ENCODE assay signal across 11 cellular contexts in genomic region chr3:165805834-165806561, GRCh38. TPM values are rescaled to one million over a fixed set of nuclear protein-coding genes. Genes with fewer than 3 reads are reported as not detected.
DNase-seq lines count a peak whose midpoint lies in the region; ATAC-seq and TF ChIP-seq lines count a peak whose summit lies in the region.
"Had no signal": no experiment of that assay in that cellular context is flagged by ENCODE, and none has a peak within 500 bp of the region (broad histone marks: within the 10 kb centered on the region; RNA-seq: fewer than 3 reads in every experiment).

No MANE protein-coding gene starts in this region.

- H3K9me3 ChIP-seq in AG04450 (ENCODE audit: control insufficient read depth, insufficient read depth, low read length) (no peaks in the 10 kb centered on the region), trophoblast cell (ENCODE audit: insufficient read depth, low read depth, low read length) (no peaks in the 10 kb centered on the region)
- H3K9me3 ChIP-seq: BLaER1 had no signal

- H3K18ac ChIP-seq in trophoblast cell (ENCODE audit: low read length) = no peak overlapping the region

- H2BK5ac ChIP-seq in trophoblast cell (ENCODE audit: low read depth, low read length, poor library complexity) = no peak overlapping the region

- CTCF ChIA-PET in AG04450 (lab: Charles Lee) = interaction anchor here (0.5 to 1.2 kb wide), 2 partner anchors 13 to 49 kb away, joined by 3 to 5 read pairs; no protein-coding TSS in a partner anchor
- CTCF ChIA-PET in activated CD4-positive, alpha-beta memory T cell treated with anti-CD3 and anti-CD28 coated beads, Interleukin-2, amount 10 ng/mL, durations not matched to agents 7 days and 5 days (lab: Charles Lee) = no interaction called here

- no peak overlapping the region for H3K27ac Mint-ChIP-seq in activated naive CD8-positive, alpha-beta T cell treated with anti-CD3 and anti-CD28 coated beads, Interleukin-2, amount 50 U/mL, for 24 hours
- no peak overlapping the region for H3K27ac Mint-ChIP-seq in activated CD4-positive, alpha-beta memory T cell treated with anti-CD3 and anti-CD28 coated beads, Interleukin-2, amount 10 ng/mL, durations not matched to agents 7 days and 5 days
- H3K27ac Mint-ChIP-seq: activated T-cell treated with anti-CD3 and anti-CD28 coated beads, Interleukin-2, amount 50 U/mL, for 24 hours had no signal

- H3K27me3 Mint-ChIP-seq in activated naive CD8-positive, alpha-beta T cell treated with anti-CD3 and anti-CD28 coated beads, Interleukin-2, amount 50 U/mL, for 24 hours = no peaks in the 10 kb centered on the region
- H3K27me3 Mint-ChIP-seq in activated CD4-positive, alpha-beta memory T cell treated with anti-CD3 and anti-CD28 coated beads, Interleukin-2, amount 10 ng/mL, durations not matched to agents 7 days and 5 days = no peaks in the 10 kb centered on the region
- H3K27me3 Mint-ChIP-seq: activated T-cell treated with anti-CD3 and anti-CD28 coated beads, Interleukin-2, amount 50 U/mL, for 24 hours had no signal

- no peak overlapping the region for H2AFZ ChIP-seq in trophoblast cell (ENCODE audit: insufficient read depth, low read length, poor library complexity)

- no peak for TF ChIP-seq CTCF in AG04450 (IDR thresholded peaks at IDR 0.05; ENCODE audit: low read depth, low read length)

- H4K91ac ChIP-seq in trophoblast cell (ENCODE audit: low read depth, low read length) = no peak overlapping the region

- no peaks in the 10 kb centered on the region for H3K36me3 ChIP-seq in trophoblast cell (ENCODE audit: control insufficient read depth in 1 of 2, insufficient read depth in 2 of 2, low read length in 2 of 2)
- H3K36me3 ChIP-seq: BLaER1 had no signal

- H2BK12ac ChIP-seq in trophoblast cell (ENCODE audit: low read length) = no peak overlapping the region

- no CpG with 5 or more reads among the region's 5 CpGs for WGBS in trophoblast cell (ENCODE audit: extremely low coverage, insufficient coverage, insufficient read length)

- no peak overlapping the region for H4K12ac ChIP-seq in trophoblast cell (ENCODE audit: low read depth, low read length)

- no peak overlapping the region for H3K4me3 Mint-ChIP-seq in activated naive CD8-positive, alpha-beta T cell treated with anti-CD3 and anti-CD28 coated beads, Interleukin-2, amount 50 U/mL, for 24 hours
- no peak overlapping the region for H3K4me3 Mint-ChIP-seq in activated CD4-positive, alpha-beta memory T cell treated with anti-CD3 and anti-CD28 coated beads, Interleukin-2, amount 10 ng/mL, durations not matched to agents 7 days and 5 days
- H3K4me3 Mint-ChIP-seq: activated T-cell treated with anti-CD3 and anti-CD28 coated beads, Interleukin-2, amount 50 U/mL, for 24 hours had no signal

- H3K9ac ChIP-seq in trophoblast cell (ENCODE audit: low read length) = no peak overlapping the region
- H3K9ac ChIP-seq: BLaER1 had no signal

- POLR2A ChIA-PET in AG04450 (lab: Yijun Ruan, JAX) = no interaction called here
- POLR2A ChIA-PET in activated CD4-positive, alpha-beta memory T cell treated with anti-CD3 and anti-CD28 coated beads, Interleukin-2, amount 10 ng/mL, durations not matched to agents 7 days and 5 days (lab: Charles Lee) = no interaction called here

- DNase-seq in AG04450 (ENCODE audit: low read depth, low spot score) (no peak), T47D (ENCODE audit: low read depth in 1 of 2, low spot score in 1 of 2) (peak; percentile 7 to 38), NCI-H1436 (lab: John Stamatoyannopoulos, UW) (no peak), trophoblast cell (no peak)
- DNase-seq in activated naive CD8-positive, alpha-beta T cell treated with anti-CD3 and anti-CD28 coated beads, Interleukin-2, amount 50 U/mL, for 24 hours = no peak
- no peak for DNase-seq in activated CD4-positive, alpha-beta memory T cell treated with anti-CD3 and anti-CD28 coated beads, Interleukin-2, amount 10 ng/mL, durations not matched to agents 7 days and 5 days
- DNase-seq: activated T-cell treated with anti-CD3 and anti-CD28 coated beads, Interleukin-2, amount 50 U/mL, for 24 hours had no signal

- no peaks in the 10 kb centered on the region for H3K79me1 ChIP-seq in trophoblast cell (ENCODE audit: low read length)

- in situ Hi-C loops in T47D (cut with HindIII; ENCODE audit: low pct_unique_long_range_greater_than_20kb, low sequenced_read_pairs) = no loop called here

- H3K4me2 ChIP-seq in trophoblast cell (ENCODE audit: low read length) = no peak overlapping the region
- H3K4me2 ChIP-seq: BLaER1 had no signal

- no peak overlapping the region for H3K27ac ChIP-seq in AG04450 (ENCODE audit: low read depth, low read length)
- no peak overlapping the region for H3K27ac ChIP-seq in trophoblast cell (ENCODE audit: low read depth, low read length)
- H3K27ac ChIP-seq: BLaER1 had no signal

- no peaks in the 10 kb centered on the region for H3K4me1 Mint-ChIP-seq in activated naive CD8-positive, alpha-beta T cell treated with anti-CD3 and anti-CD28 coated beads, Interleukin-2, amount 50 U/mL, for 24 hours
- H3K4me1 Mint-ChIP-seq in activated CD4-positive, alpha-beta memory T cell treated with anti-CD3 and anti-CD28 coated beads, Interleukin-2, amount 10 ng/mL, durations not matched to agents 7 days and 5 days = no peaks in the 10 kb centered on the region

- H3K4me1 ChIP-seq in trophoblast cell (ENCODE audit: control insufficient read depth in 1 of 2, insufficient read depth in 2 of 2, low read length in 2 of 2) = no peaks in the 10 kb centered on the region
- H3K4me1 ChIP-seq: BLaER1 had no signal

- H3K9me3 Mint-ChIP-seq in activated naive CD8-positive, alpha-beta T cell treated with anti-CD3 and anti-CD28 coated beads, Interleukin-2, amount 50 U/mL, for 24 hours = no peaks in the 10 kb centered on the region
- H3K9me3 Mint-ChIP-seq in activated CD4-positive, alpha-beta memory T cell treated with anti-CD3 and anti-CD28 coated beads, Interleukin-2, amount 10 ng/mL, durations not matched to agents 7 days and 5 days = peaks cover 2% of the 10 kb centered on the region

- no peak overlapping the region for H3K23ac ChIP-seq in trophoblast cell (ENCODE audit: low read length)

- H3K27me3 ChIP-seq in AG04450 (ENCODE audit: control insufficient read depth, insufficient read depth, low read length) = no peaks in the 10 kb centered on the region
- no peaks in the 10 kb centered on the region for H3K27me3 ChIP-seq in trophoblast cell (ENCODE audit: insufficient read depth, low read length)
- H3K27me3 ChIP-seq: BLaER1 had no signal

- H2AK5ac ChIP-seq in trophoblast cell (ENCODE audit: low read length) = no peak overlapping the region

- H3K14ac ChIP-seq in trophoblast cell (ENCODE audit: low read length) = no peak overlapping the region

- H3K4ac ChIP-seq in trophoblast cell (ENCODE audit: low read depth, low read length) = no peak overlapping the region

- ATAC-seq in GM19467 (IDR thresholded peaks at IDR 0.05; ENCODE audit: unreplicated experiment) (peak; percentile 75), HG03159 (IDR thresholded peaks at IDR 0.05; ENCODE audit: unreplicated experiment) (peak; percentile 84)
- no peak for ATAC-seq in activated naive CD8-positive, alpha-beta T cell treated with anti-CD3 and anti-CD28 coated beads, Interleukin-2, amount 50 U/mL, for 24 hours
- ATAC-seq: HCT116 had no signal

- no peak overlapping the region for H2BK120ac ChIP-seq in trophoblast cell (ENCODE audit: insufficient read depth, low read length, poor library complexity)

- H3K79me2 ChIP-seq in trophoblast cell (ENCODE audit: control insufficient read depth, insufficient read depth, low read length, poor library complexity) = no peaks in the 10 kb centered on the region

- H4K8ac ChIP-seq in trophoblast cell (ENCODE audit: low read depth, low read length) = no peak overlapping the region

- H3K4me3 ChIP-seq in AG04450 (ENCODE audit: low read depth, low read length) (peak overlapping the region; percentile 14; the same call in 1 of the 2 replicates), trophoblast cell (ENCODE audit: low read depth, low read length) (no peak overlapping the region)
- H3K4me3 ChIP-seq: BLaER1 had no signal

- no peaks in the 10 kb centered on the region for H3K36me3 Mint-ChIP-seq in activated naive CD8-positive, alpha-beta T cell treated with anti-CD3 and anti-CD28 coated beads, Interleukin-2, amount 50 U/mL, for 24 hours (ENCODE audit: low read depth)
- no peaks in the 10 kb centered on the region for H3K36me3 Mint-ChIP-seq in activated CD4-positive, alpha-beta memory T cell treated with anti-CD3 and anti-CD28 coated beads, Interleukin-2, amount 10 ng/mL, durations not matched to agents 7 days and 5 days (ENCODE audit: low read depth)

RNA-seq across cellular contexts. Expression of gene BCHE, which starts 31.2 kb away (rescaled TPM):
- 2.4 and 3.1 TPM in 2 replicates for polyA plus RNA-seq in AG04450 (2011; rRNA removed)
- 0.46 and 1.6 TPM in 2 replicates for polyA minus RNA-seq in AG04450 (2011; rRNA and poly(A)+ RNA removed)
- total RNA-seq in activated CD4-positive, alpha-beta memory T cell treated with anti-CD3 and anti-CD28 coated beads, Interleukin-2, amount 10 ng/mL, durations not matched to agents 7 days and 5 days = not detected
- polyA plus RNA-seq in trophoblast cell (2013) = 0.03 and 0.07 TPM in 2 replicates

Comparison
In these comparisons a context has a peak if more than half of its experiments do, and no peak if none do; other contexts are left out.
1. DNase-seq: peak in T47D (2 of 2); none in AG04450 (single experiment), activated naive CD8-positive, alpha-beta T cell treated with anti-CD3 and anti-CD28 coated beads, Interleukin-2, amount 50 U/mL, for 24 hours (single experiment), NCI-H1436 (single experiment), activated CD4-positive, alpha-beta memory T cell treated with anti-CD3 and anti-CD28 coated beads, Interleukin-2, amount 10 ng/mL, durations not matched to agents 7 days and 5 days (single experiment) and trophoblast cell (0 of 2).